19 cellular contexts compared by ENCODE assay signal in genomic region chr15:48616216-48616615, GRCh38. TPM values are rescaled to one million over a fixed set of nuclear protein-coding genes. Genes with fewer than 3 reads are reported as not detected.
DNase-seq lines count a peak whose midpoint lies in the region; FAIRE-seq and TF ChIP-seq lines count a peak whose summit lies in the region.
"Had no signal": no experiment of that assay in that cellular context is flagged by ENCODE, and none has a peak within 500 bp of the region (broad histone marks: within the 10 kb centered on the region; RNA-seq: fewer than 3 reads in every experiment).

No MANE protein-coding gene starts in this region.

- 53% methylated on average over 2 of the region's 2 CpGs for WGBS in smooth muscle cell (ENCODE audit: low lambda C conversion rate)

- H3K9me3 Mint-ChIP-seq in astrocyte (ENCODE audit: unreplicated experiment): no peaks in the 10 kb centered on the region

- DNase-seq in EH (ENCODE audit: low read depth) (peak; percentile 49), astrocyte (ENCODE audit: low read depth) (no peak), fibroblast of peridontal ligament (ENCODE audit: extremely low read depth) (peak; percentile 73), smooth muscle cell (lab: John Stamatoyannopoulos, UW; ENCODE audit: unreplicated experiment) (no peak), T-helper 1 cell (no peak), NCI-H69 (lab: John Stamatoyannopoulos, UW) (no peak)
- no peak for DNase-seq in stimulated activated CD8-positive, alpha-beta memory T cell treated with anti-CD3 and anti-CD28 coated beads, Interleukin-4, amount 100 ng/mL, for 48 hours
- DNase-seq: CD4-positive, CD25-positive, alpha-beta regulatory T cell; MG63; NCI-H1417; NCI-H1694 treated with DMSO at 0.1 percent for 48 hours; NCI-H2081 treated with DMSO at 0.1 percent for 48 hours; NCI-H446; NCI-H526 treated with DMSO at 0.1 percent for 48 hours; PC-9; RPMI8226; SIG-M5 had no signal

- H3K36me3 ChIP-seq in astrocyte (ENCODE audit: insufficient read depth, low read length) (peaks cover 36% of the 10 kb centered on the region), smooth muscle cell (ENCODE audit: low read depth) (peaks cover 8% of the 10 kb centered on the region)

- H3K4me3 Mint-ChIP-seq in astrocyte (ENCODE audit: unreplicated experiment): no peak overlapping the region
- H3K4me3 Mint-ChIP-seq: CD4-positive, CD25-positive, alpha-beta regulatory T cell had no signal

- no peaks in the 10 kb centered on the region for H3F3A ChIP-seq in smooth muscle cell (ENCODE audit: low read depth)

- TF ChIP-seq CTCF in astrocyte (IDR thresholded peaks at IDR 0.05; ENCODE audit: insufficient read depth, low read depth, low read length): no peak
- no peak for TF ChIP-seq CTCF in smooth muscle cell (IDR thresholded peaks at IDR 0.05; ENCODE audit: borderline replicate concordance, insufficient read depth, poor library complexity, severe bottlenecking)

- H3K27me3 Mint-ChIP-seq in astrocyte (ENCODE audit: low read depth, unreplicated experiment): no peaks in the 10 kb centered on the region

- H3K4me1 ChIP-seq in astrocyte (ENCODE audit: insufficient read depth, low read length) (peaks cover 13% of the 10 kb centered on the region), smooth muscle cell (ENCODE audit: low read depth) (no peaks in the 10 kb centered on the region)
- H3K4me1 ChIP-seq: A549 had no signal

- peaks cover 73% of the 10 kb centered on the region for H4K20me1 ChIP-seq in astrocyte (ENCODE audit: insufficient read depth, low read length)
- peaks cover 32% of the 10 kb centered on the region for H4K20me1 ChIP-seq in smooth muscle cell (ENCODE audit: low read depth)

- peaks cover 15% of the 10 kb centered on the region for H3K4me1 Mint-ChIP-seq in astrocyte (ENCODE audit: low read depth, unreplicated experiment)
- H3K4me1 Mint-ChIP-seq: CD4-positive, CD25-positive, alpha-beta regulatory T cell had no signal

- H3K27ac ChIP-seq in astrocyte (ENCODE audit: low read depth, low read length) (no peak overlapping the region), smooth muscle cell (ENCODE audit: low read depth) (no peak overlapping the region)
- H3K27ac ChIP-seq: A549, PC-9 had no signal

- H3K27me3 ChIP-seq in astrocyte (ENCODE audit: insufficient read depth, low read length): no peaks in the 10 kb centered on the region
- H3K27me3 ChIP-seq in smooth muscle cell (ENCODE audit: low read depth): no peaks in the 10 kb centered on the region
- H3K27me3 ChIP-seq: MG63 had no signal

- H3K4me3 ChIP-seq in astrocyte (ENCODE audit: insufficient read depth, low read depth, low read length): no peak overlapping the region
- H3K4me3 ChIP-seq in smooth muscle cell: no peak overlapping the region
- H3K4me3 ChIP-seq: A549, MG63, PC-9 had no signal

- peak; percentile 78 for FAIRE-seq in astrocyte (lab: Jason Lieb, UNC)
- FAIRE-seq: A549, GM19239 had no signal

- H3K4me2 ChIP-seq in astrocyte (ENCODE audit: low read length) (no peak overlapping the region), smooth muscle cell (peak overlapping the region; percentile 36)
- H3K4me2 ChIP-seq: A549, PC-9 had no signal

- H3K9me3 ChIP-seq in astrocyte (ENCODE audit: insufficient read depth, low read depth, low read length) (no peaks in the 10 kb centered on the region), smooth muscle cell (replicated peaks; ENCODE audit: low read depth) (no peaks in the 10 kb centered on the region)
- H3K9me3 ChIP-seq: A549, MG63 had no signal

- H2AFZ ChIP-seq in astrocyte (ENCODE audit: low read depth, low read length) (no peak overlapping the region), smooth muscle cell (ENCODE audit: low read depth) (no peak overlapping the region)
- H2AFZ ChIP-seq: PC-9 had no signal

- H3K9ac ChIP-seq in astrocyte (ENCODE audit: low read length) (no peak overlapping the region), smooth muscle cell (ENCODE audit: low read depth) (no peak overlapping the region)

- no peak overlapping the region for H3K27ac Mint-ChIP-seq in astrocyte (ENCODE audit: unreplicated experiment)
- H3K27ac Mint-ChIP-seq: CD4-positive, CD25-positive, alpha-beta regulatory T cell had no signal

- H3K79me2 ChIP-seq in astrocyte (ENCODE audit: insufficient read depth, low read length) (peaks cover 99% of the 10 kb centered on the region), smooth muscle cell (ENCODE audit: low read depth) (peaks cover 82% of the 10 kb centered on the region)

- peaks cover 28% of the 10 kb centered on the region for H3K36me3 Mint-ChIP-seq in astrocyte (ENCODE audit: low read depth, unreplicated experiment)
- H3K36me3 Mint-ChIP-seq: CD4-positive, CD25-positive, alpha-beta regulatory T cell had no signal

RNA-seq across cellular contexts. Expression of gene FBN1, which starts 29.3 kb away (rescaled TPM):
- total RNA-seq in astrocyte (210 and 298 TPM in 2 replicates), smooth muscle cell (330 and 455 TPM in 2 replicates)
- polyA plus RNA-seq in smooth muscle cell: 97.3 and 137 TPM in 2 replicates
- polyA plus RNA-seq: CD4-positive, CD25-positive, alpha-beta regulatory T cell had no signal

Comparison
In these comparisons a context has a peak if more than half of its experiments do, and no peak if none do; other contexts are left out.
1. DNase-seq: peak in EH (single experiment) and fibroblast of peridontal ligament (single experiment); none in astrocyte (single experiment), smooth muscle cell (single experiment), T-helper 1 cell (0 of 5), NCI-H69 (single experiment) and stimulated activated CD8-positive, alpha-beta memory T cell treated with anti-CD3 and anti-CD28 coated beads, Interleukin-4, amount 100 ng/mL, for 48 hours (single experiment).